In the genomic region with DNA sequence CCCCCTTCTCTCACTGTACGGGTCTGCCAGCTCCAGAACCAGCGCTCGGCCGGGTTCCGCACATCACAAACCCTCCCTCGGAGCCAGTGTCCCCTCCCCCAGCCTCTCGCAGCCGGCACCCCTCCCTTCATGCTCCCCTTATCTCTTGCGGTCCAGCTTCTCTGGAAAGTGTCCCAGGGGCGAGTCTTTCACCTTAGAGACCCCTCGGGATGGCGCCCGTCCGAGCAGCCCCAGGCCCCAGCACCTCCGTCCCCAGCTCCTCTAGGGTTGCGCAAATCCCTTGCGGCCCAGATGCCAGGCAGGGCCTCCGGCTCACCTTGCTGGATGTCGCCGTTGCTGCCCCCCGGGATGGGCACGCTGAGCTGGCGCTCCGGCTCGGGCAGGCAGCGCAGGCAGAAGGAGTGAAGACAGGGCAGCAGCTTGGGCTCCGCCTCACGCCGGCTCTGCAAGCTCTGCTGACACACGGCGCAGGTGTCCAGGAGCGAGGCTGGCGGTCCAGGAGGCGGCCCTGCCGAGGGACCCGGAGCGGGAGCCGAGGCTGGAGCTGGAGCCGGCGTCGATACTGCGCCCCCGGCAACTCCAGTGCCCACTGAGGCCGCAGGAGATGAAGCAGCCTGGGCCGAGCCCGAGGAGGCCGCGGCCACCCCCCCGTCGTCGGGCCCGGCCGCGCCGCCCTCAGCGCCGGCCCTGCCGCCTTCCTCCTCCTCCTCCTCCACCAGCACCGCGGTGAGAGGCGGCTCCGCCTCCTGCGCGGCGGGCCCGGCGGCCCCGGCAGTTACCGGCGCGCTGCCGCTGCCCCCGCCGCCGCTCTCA, we compare ENCODE assay signal across 8 cellular contexts. TPM values are rescaled to one million over a fixed set of nuclear protein-coding genes. Genes with fewer than 3 reads are reported as not detected.
DNase-seq lines count a peak whose midpoint lies in the region; ATAC-seq, FAIRE-seq and TF ChIP-seq lines count a peak whose summit lies in the region.

No MANE protein-coding gene starts in this region.

- CTCF ChIA-PET in K562 (lab: Yijun Ruan, JAX; ENCODE audit: low intra/inter-chr PET ratio) = no interaction called here

- peak; percentile 33; the same call in 1 of the 2 replicates for TF ChIP-seq POLR2A in K562 (conservative IDR thresholded peaks at IDR 0.05)

- peaks cover 7% of the 10 kb centered on the region for H3K36me3 Mint-ChIP-seq in T-helper 17 cell (ENCODE audit: low read depth)

- under 1% methylated on average over 70 of the region's 75 CpGs for WGBS in K562 (ENCODE audit: insufficient coverage, low coverage, missing lambda C conversion rate)
- 0 to 1% (median 0%) methylated on average over 44 to 75 of the region's 75 CpGs for WGBS in small intestine, 3 donors

- H3K4me1 ChIP-seq in DND-41 (ENCODE audit: insufficient read depth, low read length) = peaks cover 52% of the 10 kb centered on the region
- peaks cover 30 to 34% of the 10 kb centered on the region in 2 experiments; a peak in 4 of 5 replicates for H3K4me1 ChIP-seq in K562 (replicated peaks in 1 of 2; ENCODE audit: control insufficient read depth in 2 of 2, insufficient read depth in 2 of 2, low read length in 2 of 2)
- peaks cover 9 to 15% of the 10 kb centered on the region in 2 donors for H3K4me1 ChIP-seq in small intestine (ENCODE audit: control insufficient read depth in 2 of 2, insufficient read depth in 1 of 2, low read depth in 1 of 2, low read length in 1 of 2)

- H3K4me1 Mint-ChIP-seq in T-helper 17 cell = peaks cover 55% of the 10 kb centered on the region

- peaks cover 47% of the 10 kb centered on the region for H4K20me1 ChIP-seq in DND-41 (ENCODE audit: insufficient read depth, low read length)
- peaks cover 36% of the 10 kb centered on the region for H4K20me1 ChIP-seq in K562 (replicated peaks; ENCODE audit: control insufficient read depth, insufficient read depth, low read length)

- H3K27ac Mint-ChIP-seq in T-helper 17 cell = peak overlapping the region; percentile 100

- DNase-seq in DND-41 (peak; percentile 56), HS-5 (ENCODE audit: low read depth) (peak; percentile 10), T-helper 17 cell (peak; percentile 17 to 32 (median 22)), K562 (ENCODE audit: extremely low read depth in 1 of 4, low spot score in 3 of 4) (peak; percentile 85 to 89 (median 88)), iPS-NIHi7 (ENCODE audit: extremely low spot score) (peak; percentile 46), small intestine (peak; percentile 54), cerebellar nuclear complex (lab: John Stamatoyannopoulos, UW) (no peak)

- TF ChIP-seq RAD21 in K562 (CRISPR knock-in tag; conservative IDR thresholded peaks at IDR 0.05 in 1 of 2, IDR thresholded peaks at IDR 0.05 in 1 of 2) = no peak

- H3K9me3 ChIP-seq in DND-41 (ENCODE audit: insufficient read depth, low read length, severe bottlenecking) (no peaks in the 10 kb centered on the region), T-helper 17 cell (ENCODE audit: control insufficient read depth, low read length, poor library complexity, severe bottlenecking) (no peaks in the 10 kb centered on the region), K562 (replicated peaks; ENCODE audit: control insufficient read depth, insufficient read depth, low read depth, low read length) (no peaks in the 10 kb centered on the region), small intestine (ENCODE audit: control insufficient read depth, low read depth) (no peaks in the 10 kb centered on the region)

- peak overlapping the region; percentile 99 for H3K4me3 Mint-ChIP-seq in T-helper 17 cell

- H3K27ac ChIP-seq in DND-41 (ENCODE audit: low read length) (peak overlapping the region; percentile 99), K562 (ENCODE audit: extremely low read depth, low read depth, low read length) (peak overlapping the region; percentile 92), small intestine (ENCODE audit: low read depth in 1 of 2, low read length in 1 of 2) (peak overlapping the region; percentile 94 to 99)

- intact Hi-C loops in K562 (cut with micrococcal nuclease) = no loop called here

- POLR2A ChIA-PET in K562 (lab: Yijun Ruan, JAX) = interaction anchor here (0.5 to 2.3 kb wide), 13 partner anchors 10 to 1939 kb away, joined by 3 to 6 read pairs (median 3); a partner anchor contains a TSS

- peak; percentile 53 for ATAC-seq in DND-41 (ENCODE audit: insufficient read depth, low read depth)
- ATAC-seq in GM21423 (IDR thresholded peaks at IDR 0.05; ENCODE audit: unreplicated experiment) = peak; percentile 54
- peak; percentile 59 for ATAC-seq in T-helper 17 cell
- peak; percentile 70 for ATAC-seq in K562

- no peak for TF ChIP-seq CTCF in DND-41 (IDR thresholded peaks at IDR 0.05; ENCODE audit: borderline replicate concordance, extremely low read depth, low read length, poor library complexity, severe bottlenecking)
- TF ChIP-seq CTCF in K562 (IDR thresholded peaks at IDR 0.05 in 2 of 3, conservative IDR thresholded peaks at IDR 0.05 in 1 of 3; ENCODE audit: insufficient read depth in 2 of 3, low read depth in 1 of 3, low read length in 3 of 3) = no peak

- FAIRE-seq in K562 (lab: Jason Lieb, UNC) = peak; percentile 62
- FAIRE-seq in small intestine (lab: Jason Lieb, UNC) = no peak

- H3K79me2 ChIP-seq in DND-41 (ENCODE audit: insufficient read depth, low read length) (peaks cover 66% of the 10 kb centered on the region), K562 (ENCODE audit: control insufficient read depth, insufficient read depth, low read length) (peaks cover 68% of the 10 kb centered on the region)

- H3K27me3 ChIP-seq in DND-41 (ENCODE audit: insufficient read depth, low read length, poor library complexity) (no peaks in the 10 kb centered on the region), K562 (ENCODE audit: control insufficient read depth in 2 of 2, insufficient read depth in 2 of 2, low read length in 2 of 2) (no peaks in the 10 kb centered on the region), small intestine (ENCODE audit: control insufficient read depth in 2 of 2, insufficient read depth in 2 of 2, low read length in 2 of 2) (no peaks in the 10 kb centered on the region)

- no peaks in the 10 kb centered on the region for H3K27me3 Mint-ChIP-seq in T-helper 17 cell

- no peaks in the 10 kb centered on the region for H3K9me1 ChIP-seq in K562 (ENCODE audit: control insufficient read depth, insufficient read depth, low read length)

- H2AFZ ChIP-seq in DND-41 (ENCODE audit: low read depth, low read length) = peak overlapping the region; percentile 82
- H2AFZ ChIP-seq in K562 (ENCODE audit: low read depth, low read length) = peak overlapping the region; percentile 70

- in situ Hi-C loops in K562 (cut with MboI) = no loop called here

- BruUV-seq in K562 (replicated peaks; lab: Mats Ljungman, UMichigan) = no TSS peak

- H3K4me3 ChIP-seq in DND-41 (ENCODE audit: low read depth in 1 of 2, low read length in 2 of 2) = peak overlapping the region; percentile 92 to 99
- H3K4me3 ChIP-seq in K562 = peak overlapping the region; percentile 86
- H3K4me3 ChIP-seq in small intestine (ENCODE audit: low read depth in 1 of 2, low read length in 2 of 2) = peak overlapping the region; percentile 69 to 76

- H3K4me2 ChIP-seq in DND-41 (ENCODE audit: insufficient read depth, low read length) = peak overlapping the region; percentile 82
- peak overlapping the region; percentile 95 for H3K4me2 ChIP-seq in K562 (ENCODE audit: insufficient read depth, low read length)

- H3K9ac ChIP-seq in DND-41 (ENCODE audit: low read depth, low read length) (peak overlapping the region; percentile 98), K562 (ENCODE audit: insufficient read depth in 1 of 2, low read depth in 2 of 2, low read length in 2 of 2) (peak overlapping the region; percentile 90 to 93)

- peak; percentile 78 for TF ChIP-seq EP300 in K562 (IDR thresholded peaks at IDR 0.05; ENCODE audit: low read length)

- H3K36me3 ChIP-seq in DND-41 (ENCODE audit: insufficient read depth, low read length) (peaks cover 28% of the 10 kb centered on the region), K562 (ENCODE audit: control insufficient read depth, insufficient read depth, low read length) (peaks cover 20% of the 10 kb centered on the region), small intestine (ENCODE audit: control insufficient read depth in 2 of 2, insufficient read depth in 2 of 2, low read length in 2 of 2) (peaks cover 0 to 2% of the 10 kb centered on the region in 2 donors)

TF ChIP-seq in K562, 482 proteins besides CTCF, POLR2A, EP300 and RAD21 (continues in another document):
- TF ChIP-seq PRMT5 (CRISPR knock-in tag; IDR thresholded peaks at IDR 0.05) (no peak), ZNF324 (CRISPR knock-in tag; IDR thresholded peaks at IDR 0.05) (no peak), ARID2 (IDR thresholded peaks at IDR 0.05) (0 out of 2 replicates have a peak, but pooled peaks have one; percentile 4), SREBF2 (CRISPR knock-in tag; IDR thresholded peaks at IDR 0.05) (no peak)

RNA-seq across cellular contexts. Expression of a gene that starts 0.6 kb away (rescaled TPM):
- total RNA-seq in T-helper 17 cell (10 to 100 TPM; 48.1 to 53.9 TPM), K562 (2014; rRNA removed) (25.7 and 38.8 TPM in 2 replicates), K562 (2014; rRNA removed; fragmentation: Illumina TruSeq; extraction: Trizol) (44.5 and 47.8 TPM in 2 replicates), K562 (2015; rRNA removed; fragmentation: Illumina TruSeq; extraction: Trizol) (55.2 and 58.4 TPM in 2 replicates), K562 (2021) (40.8 and 42.1 TPM in 2 replicates)
- total RNA-seq in K562 (2011; cell fraction: chromatin; rRNA removed; ENCODE audit: low replicate concordance) = 57.1 and 190 TPM in 2 replicates
- 19.0 and 31.5 TPM in 2 replicates for total RNA-seq in K562 (2011; cell fraction: nucleolus; rRNA removed)
- total RNA-seq in K562 (2011; cell fraction: nucleoplasm; rRNA removed) = 65.5 and 113 TPM in 2 replicates
- polyA plus RNA-seq in K562 (2011; rRNA removed) (41.3 and 48.5 TPM in 2 replicates), K562 (2014; fragmentation: Illumina TruSeq; extraction: Trizol) (37.0 and 40.2 TPM in 2 replicates), K562 (2014; fragmentation: Nextera tagmentation; extraction: Ambion mirVana) (10 to 100 TPM in 1 of 2 experiments, 1 to 10 TPM in 1; 9.3 to 12.6 TPM), K562 (2014; rRNA removed) (19.2 and 20.3 TPM in 2 replicates), small intestine (10 to 100 TPM in 1 of 3 donors, 1 to 10 TPM in 2; 6.9 to 12.7 (median 9.2) TPM)
- 19.0 and 20.8 TPM in 2 replicates for polyA plus RNA-seq in K562 (2011; cell fraction: cytosol; rRNA removed)
- 63.7 and 71.6 TPM in 2 replicates for polyA plus RNA-seq in K562 (2011; cell fraction: nucleus; rRNA removed)
- polyA plus RNA-seq in K562 (2012) = 21.4 and 22.2 TPM in 2 replicates
- polyA minus RNA-seq in K562 (2011; rRNA and poly(A)+ RNA removed) = 83.2 and 90.5 TPM in 2 replicates
- 44.4 and 48.8 TPM in 2 replicates for polyA minus RNA-seq in K562 (2011; cell fraction: cytosol; rRNA and poly(A)+ RNA removed)
- polyA minus RNA-seq in K562 (2011; cell fraction: nucleus; rRNA and poly(A)+ RNA removed) = 31.0 and 64.2 TPM in 2 replicates

Comparison
In these comparisons a context has a peak if more than half of its experiments do, and no peak if none do; other contexts are left out.
1. DNase-seq: peak in DND-41 (single experiment), HS-5 (single experiment), T-helper 17 cell (3 of 3), K562 (4 of 4), iPS-NIHi7 (single experiment) and small intestine (single experiment); none in cerebellar nuclear complex (0 of 2).
2. Peak in every context shown above with its lines, with median percentiles within 50 percentile points of each other: ATAC-seq, H3K27ac ChIP-seq and H3K4me3 ChIP-seq.